ENCODE assay signal across 18 cellular contexts in the genomic region with DNA sequence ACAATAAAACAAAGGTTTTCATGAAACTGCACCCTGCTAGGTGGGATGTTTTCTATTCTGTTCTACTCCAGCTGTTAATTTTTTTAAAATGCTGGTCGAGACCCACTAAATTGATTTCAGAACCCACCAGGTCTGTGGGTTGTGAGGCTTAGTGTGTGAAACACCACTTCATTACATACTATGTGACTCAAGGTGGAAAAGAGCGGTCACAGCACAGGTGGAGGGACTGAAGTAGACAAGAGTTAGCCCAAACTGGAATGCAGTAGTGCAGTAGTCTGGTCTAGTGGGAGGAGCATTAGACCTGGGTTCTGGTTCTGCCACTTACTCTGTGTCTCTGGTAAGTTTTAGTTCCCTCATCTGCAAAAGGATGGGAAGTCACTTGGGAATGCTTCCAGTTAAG.
"Had no signal": no experiment of that assay in that cellular context is flagged by ENCODE, and none has a peak within 500 bp of the region (broad histone marks: within the 10 kb centered on the region; RNA-seq: fewer than 3 reads in every experiment).

No MANE protein-coding gene starts in this region.

- ATAC-seq: left colon; lower lobe of right lung; naive thymus-derived CD8-positive, alpha-beta T cell had no signal

- H3K4me1 ChIP-seq: lower lobe of right lung, upper lobe of left lung had no signal

- H3K4me1 Mint-ChIP-seq: endodermal cell had no signal

- H3K27me3 Mint-ChIP-seq: activated naive CD8-positive, alpha-beta T cell treated with anti-CD3 and anti-CD28 coated beads, Interleukin-2, amount 10 ng/mL, durations not matched to agents 7 days and 5 days; naive thymus-derived CD8-positive, alpha-beta T cell; progenitor cell of endocrine pancreas had no signal

- DNase-seq: activated CD4-positive, alpha-beta T cell treated with anti-CD3 and anti-CD28 coated beads for 1 hour; activated naive CD8-positive, alpha-beta T cell treated with anti-CD3 and anti-CD28 coated beads, Interleukin-2, amount 10 ng/mL, durations not matched to agents 7 days and 5 days; cortex of kidney; endodermal cell; heart right ventricle; islet precursor cell; left colon; lower lobe of right lung; naive thymus-derived CD8-positive, alpha-beta T cell; retina; SIG-M5; spleen; stimulated activated CD4-positive, alpha-beta T cell treated with anti-CD3 and anti-CD28 coated beads, Interleukin-4, amount 100 ng/mL, for 4 hours; T-helper 1 cell; T-helper 9 cell; upper lobe of left lung had no signal

- H3K4me3 ChIP-seq: heart right ventricle, lower lobe of right lung, spleen, upper lobe of left lung had no signal

- H3K27me3 ChIP-seq: heart right ventricle, spleen, upper lobe of left lung had no signal

- H3K27ac Mint-ChIP-seq: activated naive CD8-positive, alpha-beta T cell treated with anti-CD3 and anti-CD28 coated beads, Interleukin-2, amount 10 ng/mL, durations not matched to agents 7 days and 5 days; endodermal cell; progenitor cell of endocrine pancreas had no signal

- H3K27ac ChIP-seq: epithelial cell of prostate, lower lobe of right lung, upper lobe of left lung had no signal

- H3K4me3 Mint-ChIP-seq: activated naive CD8-positive, alpha-beta T cell treated with anti-CD3 and anti-CD28 coated beads, Interleukin-2, amount 10 ng/mL, durations not matched to agents 7 days and 5 days; endodermal cell; naive thymus-derived CD8-positive, alpha-beta T cell had no signal

- H3K9me3 Mint-ChIP-seq: activated naive CD8-positive, alpha-beta T cell treated with anti-CD3 and anti-CD28 coated beads, Interleukin-2, amount 10 ng/mL, durations not matched to agents 7 days and 5 days; endodermal cell; naive thymus-derived CD8-positive, alpha-beta T cell had no signal

- H3K9me3 ChIP-seq: heart right ventricle, lower lobe of right lung, spleen, upper lobe of left lung had no signal
